In the genomic region with DNA sequence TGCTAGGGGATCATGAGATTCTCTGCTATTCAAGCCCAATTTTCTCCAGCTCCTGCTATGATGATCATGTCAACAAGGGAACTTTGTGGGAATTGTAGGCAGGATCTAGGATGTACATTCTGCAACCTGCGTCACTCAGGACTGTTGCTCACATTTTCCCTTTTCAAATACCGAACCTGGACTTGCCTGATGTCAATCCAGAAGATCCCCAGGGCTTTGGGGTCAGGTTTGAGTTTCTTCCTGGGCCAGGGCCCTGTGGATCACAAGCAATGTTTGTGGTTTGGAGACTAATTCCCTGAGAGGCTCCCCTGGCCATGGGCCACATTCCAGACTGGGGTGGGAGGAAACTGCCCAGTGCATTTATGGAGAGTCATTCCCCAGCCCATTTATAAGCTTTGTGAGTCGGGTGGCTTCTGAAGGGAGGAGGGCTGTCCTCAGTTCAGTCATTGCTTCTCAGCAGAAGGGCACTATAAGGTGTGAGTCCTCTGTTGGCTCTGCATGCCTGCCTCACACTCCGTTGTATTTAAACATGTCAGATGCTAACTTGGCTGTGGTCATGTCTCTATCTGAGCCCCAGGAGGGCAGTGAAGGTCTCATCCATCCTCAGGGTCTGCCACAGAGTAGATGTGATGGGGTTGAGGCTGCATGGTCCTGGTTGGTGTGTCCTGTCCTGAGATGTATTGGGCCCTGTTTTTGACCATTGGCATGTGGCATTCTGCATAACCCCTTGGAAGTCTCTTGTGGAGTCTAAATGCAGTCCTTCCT, we compare ENCODE assay signal across 9 cellular contexts. TPM values are rescaled to one million over a fixed set of nuclear protein-coding genes. Genes with fewer than 3 reads are reported as not detected.
DNase-seq lines count a peak whose midpoint lies in the region; ATAC-seq, FAIRE-seq and TF ChIP-seq lines count a peak whose summit lies in the region.
"Had no signal": no experiment of that assay in that cellular context is flagged by ENCODE, and none has a peak within 500 bp of the region (broad histone marks: within the 10 kb centered on the region; RNA-seq: fewer than 3 reads in every experiment).

No MANE protein-coding gene starts in this region.

- TF ChIP-seq CTCF in bronchial epithelial cell (IDR thresholded peaks at IDR 0.05; ENCODE audit: insufficient read depth, low read length, severe bottlenecking) (no peak), left lung (IDR thresholded peaks at IDR 0.05) (no peak), upper lobe of right lung (IDR thresholded peaks at IDR 0.05) (no peak)

- H3K4me1 ChIP-seq in left lung (peaks cover 20 to 29% of the 10 kb centered on the region in 2 donors), upper lobe of right lung (peaks cover 34% of the 10 kb centered on the region)
- peaks cover 6% of the 10 kb centered on the region for H3K4me1 ChIP-seq in CD8-positive, alpha-beta memory T cell (ENCODE audit: insufficient read depth, low read length)

- intact Hi-C loops in left lung (cut with DNase I): no loop called here
- intact Hi-C loops in upper lobe of right lung (cut with DNase I): no loop called here

- peak; percentile 84 for FAIRE-seq in HTR-8/SVneo (lab: Jason Lieb, UNC)
- peak; percentile 99 for FAIRE-seq in bronchial epithelial cell (lab: Jason Lieb, UNC)
- FAIRE-seq: islet of Langerhans had no signal

- H3K27me3 ChIP-seq in bronchial epithelial cell (ENCODE audit: control insufficient read depth, insufficient read depth, low read length): no peaks in the 10 kb centered on the region
- peaks cover 0 to 18% of the 10 kb centered on the region in 2 donors for H3K27me3 ChIP-seq in left lung
- H3K27me3 ChIP-seq in upper lobe of right lung: no peaks in the 10 kb centered on the region
- H3K27me3 ChIP-seq in CD8-positive, alpha-beta memory T cell (ENCODE audit: insufficient read depth, low read length, poor library complexity, severe bottlenecking): no peaks in the 10 kb centered on the region

- no peaks in the 10 kb centered on the region for H3K36me3 Mint-ChIP-seq in CD8-positive, alpha-beta memory T cell

- DNase-seq in HTR-8/SVneo (ENCODE audit: insufficient read length, low spot score) (peak; percentile 91), bronchial epithelial cell (ENCODE audit: low read depth) (peak; percentile 97), left lung (peak in 1 of 2 donors; percentile 76), upper lobe of right lung (peak; percentile 82), GM19240 (ENCODE audit: insufficient read length, low spot score) (no peak), NCI-H446 treated with DMSO at 0.1 percent for 48 hours (lab: John Stamatoyannopoulos, UW) (no peak)
- no peak for DNase-seq in CD8-positive, alpha-beta memory T cell
- DNase-seq: NCI-H1092 had no signal

- H3K27me3 Mint-ChIP-seq in CD8-positive, alpha-beta memory T cell: peaks cover 16 to 50% of the 10 kb centered on the region in 2 donors

- no peaks in the 10 kb centered on the region for H3K9me3 Mint-ChIP-seq in CD8-positive, alpha-beta memory T cell

- H3K9me3 ChIP-seq in left lung: no peaks in the 10 kb centered on the region
- no peaks in the 10 kb centered on the region for H3K9me3 ChIP-seq in upper lobe of right lung
- H3K9me3 ChIP-seq in CD8-positive, alpha-beta memory T cell (ENCODE audit: low read length): no peaks in the 10 kb centered on the region

- H3K36me3 ChIP-seq in bronchial epithelial cell (ENCODE audit: control insufficient read depth, insufficient read depth, low read length): no peaks in the 10 kb centered on the region
- H3K36me3 ChIP-seq in left lung: no peaks in the 10 kb centered on the region
- no peaks in the 10 kb centered on the region for H3K36me3 ChIP-seq in upper lobe of right lung
- no peaks in the 10 kb centered on the region for H3K36me3 ChIP-seq in CD8-positive, alpha-beta memory T cell (ENCODE audit: insufficient read depth, low read length)

- peaks cover 7 to 11% (median 10%) of the 10 kb centered on the region in 3 donors for H3K4me1 Mint-ChIP-seq in CD8-positive, alpha-beta memory T cell

- H3K4me3 Mint-ChIP-seq in CD8-positive, alpha-beta memory T cell: no peak overlapping the region

- peak; percentile 66 for ATAC-seq in left lung
- peak; percentile 58 for ATAC-seq in upper lobe of right lung

- POLR2A ChIA-PET in CD8-positive, alpha-beta memory T cell (lab: Charles Lee): no interaction called here

- H3K27ac Mint-ChIP-seq in CD8-positive, alpha-beta memory T cell: peak overlapping the region in 1 of 8 donors; percentile 10

- H3K27ac ChIP-seq in left lung (peak overlapping the region; percentile 75 to 81), upper lobe of right lung (peak overlapping the region; percentile 80)
- H3K27ac ChIP-seq in CD8-positive, alpha-beta memory T cell (ENCODE audit: low read depth, low read length): no peak overlapping the region

- H3K4me3 ChIP-seq in bronchial epithelial cell (ENCODE audit: low read depth, low read length) (no peak overlapping the region), left lung (no peak overlapping the region), upper lobe of right lung (no peak overlapping the region)
- H3K4me3 ChIP-seq in CD8-positive, alpha-beta memory T cell (ENCODE audit: low read length): no peak overlapping the region

- CTCF ChIA-PET in CD8-positive, alpha-beta memory T cell (lab: Charles Lee): interaction anchor here (3.2 kb wide), 1 partner anchor 11 kb away, joined by 20 read pairs; no protein-coding TSS in a partner anchor

RNA-seq across cellular contexts. Expression of a gene that starts 6.5 kb away (rescaled TPM):
- 0.26 TPM in 2 replicates for total RNA-seq in bronchial epithelial cell
- 1 to 10 TPM in 1 of 2 donors, under 1 TPM in 1; 0.97 to 1.7 TPM for total RNA-seq in left lung
- total RNA-seq in upper lobe of right lung: 1.1 TPM
- under 1 TPM in 1 of 2 experiments, not detected in 1; 0.31 TPM for total RNA-seq in CD8-positive, alpha-beta memory T cell
- not detected for polyA plus RNA-seq in CD8-positive, alpha-beta memory T cell

RNA-seq across cellular contexts. Expression of a gene that starts 10.4 kb away (rescaled TPM):
- 0.13 and 0.26 TPM in 2 replicates for total RNA-seq in bronchial epithelial cell
- not detected for total RNA-seq in left lung
- total RNA-seq in upper lobe of right lung: not detected
- total RNA-seq in CD8-positive, alpha-beta memory T cell: not detected
- not detected for polyA plus RNA-seq in CD8-positive, alpha-beta memory T cell

RNA-seq across cellular contexts. Expression of a gene that starts 40.2 kb away (rescaled TPM):
- total RNA-seq in bronchial epithelial cell (0.13 TPM in 1 of 2 replicates, not detected in the other), left lung (not detected), upper lobe of right lung (not detected)
- not detected for total RNA-seq in CD8-positive, alpha-beta memory T cell
- polyA plus RNA-seq in CD8-positive, alpha-beta memory T cell: not detected

RNA-seq across cellular contexts. Expression of a gene that starts 47.9 kb away (rescaled TPM):
- total RNA-seq in bronchial epithelial cell: 532 and 895 TPM in 2 replicates
- 1,000 to 10,000 TPM; 1,945 to 1,968 TPM for total RNA-seq in left lung
- total RNA-seq in upper lobe of right lung: 664 TPM
- 1 to 10 TPM; 3.2 to 5.6 TPM for total RNA-seq in CD8-positive, alpha-beta memory T cell
- not detected for polyA plus RNA-seq in CD8-positive, alpha-beta memory T cell

Comparison
In these comparisons a context has a peak if more than half of its experiments do, and no peak if none do; other contexts are left out.
1. DNase-seq: peak in HTR-8/SVneo (single experiment), bronchial epithelial cell (single experiment) and upper lobe of right lung (single experiment); none in GM19240 (single experiment), CD8-positive, alpha-beta memory T cell (0 of 5) and NCI-H446 treated with DMSO at 0.1 percent for 48 hours (single experiment).